ENCODE assay signal across 11 cellular contexts in genomic region chr1:226686440-226687436, GRCh38. TPM values are rescaled to one million over a fixed set of nuclear protein-coding genes. Genes with fewer than 3 reads are reported as not detected.
DNase-seq lines count a peak whose midpoint lies in the region; ATAC-seq lines count a peak whose summit lies in the region.
"Had no signal": no experiment of that assay in that cellular context is flagged by ENCODE, and none has a peak within 500 bp of the region (broad histone marks: within the 10 kb centered on the region; RNA-seq: fewer than 3 reads in every experiment).

No MANE protein-coding gene starts in this region.

- H3K4me3 Mint-ChIP-seq in activated CD4-positive, alpha-beta T cell treated with anti-CD3 and anti-CD28 coated beads, Interleukin-2, amount 10 ng/mL, durations not matched to agents 24 days and 14 days, result peak overlapping the region; percentile 36
- H3K4me3 Mint-ChIP-seq in stimulated activated naive CD8-positive, alpha-beta T cell treated with anti-CD3 and anti-CD28 coated beads, Interleukin-15, amount 100 ng/mL, for 72 hours, result peak overlapping the region; percentile 63 to 74

- peak overlapping the region; percentile 84 for H3K27ac Mint-ChIP-seq in activated CD4-positive, alpha-beta T cell treated with anti-CD3 and anti-CD28 coated beads, Interleukin-2, amount 10 ng/mL, durations not matched to agents 24 days and 14 days
- H3K27ac Mint-ChIP-seq in stimulated activated naive CD8-positive, alpha-beta T cell treated with anti-CD3 and anti-CD28 coated beads, Interleukin-15, amount 100 ng/mL, for 72 hours, result peak overlapping the region; percentile 91 to 95

- peaks cover 86% of the 10 kb centered on the region for H3K4me1 Mint-ChIP-seq in activated CD4-positive, alpha-beta T cell treated with anti-CD3 and anti-CD28 coated beads, Interleukin-2, amount 10 ng/mL, durations not matched to agents 24 days and 14 days
- peaks cover 100% of the 10 kb centered on the region for H3K4me1 Mint-ChIP-seq in stimulated activated naive CD8-positive, alpha-beta T cell treated with anti-CD3 and anti-CD28 coated beads, Interleukin-15, amount 100 ng/mL, for 72 hours

- peak overlapping the region; percentile 92 for H3K27ac ChIP-seq in effector memory CD4-positive, alpha-beta T cell (ENCODE audit: insufficient read depth, low read length, poor library complexity, severe bottlenecking)
- H3K27ac ChIP-seq: hepatocyte had no signal

- H3K36me3 Mint-ChIP-seq in activated CD4-positive, alpha-beta T cell treated with anti-CD3 and anti-CD28 coated beads, Interleukin-2, amount 10 ng/mL, durations not matched to agents 24 days and 14 days (ENCODE audit: low read depth), result peaks cover 40% of the 10 kb centered on the region

- ATAC-seq in stimulated activated naive CD8-positive, alpha-beta T cell treated with anti-CD3 and anti-CD28 coated beads, Interleukin-15, amount 100 ng/mL, for 72 hours, result peak; percentile 19
- ATAC-seq: mucosa of descending colon had no signal

- peaks cover 98% of the 10 kb centered on the region for H3K4me1 ChIP-seq in effector memory CD4-positive, alpha-beta T cell (ENCODE audit: control insufficient read depth, insufficient read depth, low read length, poor library complexity, severe bottlenecking)

- no peaks in the 10 kb centered on the region for H3K9me3 Mint-ChIP-seq in activated CD4-positive, alpha-beta T cell treated with anti-CD3 and anti-CD28 coated beads, Interleukin-2, amount 10 ng/mL, durations not matched to agents 24 days and 14 days
- H3K9me3 Mint-ChIP-seq in stimulated activated naive CD8-positive, alpha-beta T cell treated with anti-CD3 and anti-CD28 coated beads, Interleukin-15, amount 100 ng/mL, for 72 hours, result no peaks in the 10 kb centered on the region

- no peak overlapping the region for H3K4me3 ChIP-seq in effector memory CD4-positive, alpha-beta T cell (ENCODE audit: insufficient read depth, low read depth, low read length, poor library complexity, severe bottlenecking)
- H3K4me3 ChIP-seq: hepatocyte, mucosa of descending colon had no signal

- peaks cover 21% of the 10 kb centered on the region for H3K36me3 ChIP-seq in effector memory CD4-positive, alpha-beta T cell (ENCODE audit: control insufficient read depth, insufficient read depth, low read length)

- intact Hi-C loops in activated CD4-positive, alpha-beta T cell treated with anti-CD3 and anti-CD28 coated beads, Interleukin-2, amount 10 ng/mL, durations not matched to agents 24 days and 14 days (cut with micrococcal nuclease), result loop anchor here (2.0 kb wide), 1 partner anchor 60 kb away; no protein-coding TSS in a partner anchor

- H3K9me3 ChIP-seq in effector memory CD4-positive, alpha-beta T cell (ENCODE audit: control insufficient read depth, low read length), result no peaks in the 10 kb centered on the region
- H3K9me3 ChIP-seq: mucosa of descending colon had no signal

- no peak for DNase-seq in activated CD4-positive, alpha-beta T cell treated with anti-CD3 and anti-CD28 coated beads, Interleukin-2, amount 10 ng/mL, durations not matched to agents 24 days and 14 days
- no peak for DNase-seq in activated CD4-positive, alpha-beta T cell treated with anti-CD3 and anti-CD28 coated beads for 4 hours
- DNase-seq in NCI-H82 (lab: John Stamatoyannopoulos, UW), result peak; percentile 94
- no peak for DNase-seq in effector memory CD4-positive, alpha-beta T cell
- DNase-seq in stimulated activated naive CD8-positive, alpha-beta T cell treated with anti-CD3 and anti-CD28 coated beads, Interleukin-15, amount 100 ng/mL, for 72 hours, result no peak
- no peak for DNase-seq in putamen (ENCODE audit: low spot score)
- DNase-seq in SK-N-DZ (ENCODE audit: low spot score), result no peak
- no peak for DNase-seq in NOMO-1 treated with dmso at 0.1 percent for 144 hours (lab: John Stamatoyannopoulos, UW; ENCODE audit: unreplicated experiment)
- DNase-seq: cortex of kidney, mucosa of descending colon had no signal

- H3K27me3 Mint-ChIP-seq in activated CD4-positive, alpha-beta T cell treated with anti-CD3 and anti-CD28 coated beads, Interleukin-2, amount 10 ng/mL, durations not matched to agents 24 days and 14 days, result no peaks in the 10 kb centered on the region
- no peaks in the 10 kb centered on the region for H3K27me3 Mint-ChIP-seq in stimulated activated naive CD8-positive, alpha-beta T cell treated with anti-CD3 and anti-CD28 coated beads, Interleukin-15, amount 100 ng/mL, for 72 hours

- H3K27me3 ChIP-seq in effector memory CD4-positive, alpha-beta T cell (replicated peaks; ENCODE audit: control insufficient read depth, insufficient read depth, low read length, poor library complexity, severe bottlenecking), result no peaks in the 10 kb centered on the region
- H3K27me3 ChIP-seq: hepatocyte had no signal

RNA-seq across cellular contexts. Expression of gene ITPKB, which starts 52.3 kb away (rescaled TPM):
- 29.3 and 31.2 TPM in 2 replicates for total RNA-seq in activated CD4-positive, alpha-beta T cell treated with anti-CD3 and anti-CD28 coated beads, Interleukin-2, amount 10 ng/mL, durations not matched to agents 24 days and 14 days
- not detected in 2 replicates for polyA plus RNA-seq in SK-N-DZ (2014; cell fraction: cytosol; rRNA removed)
- polyA plus RNA-seq in SK-N-DZ (2014; cell fraction: nucleus; rRNA removed), result not detected in 2 replicates
